In the genomic region with DNA sequence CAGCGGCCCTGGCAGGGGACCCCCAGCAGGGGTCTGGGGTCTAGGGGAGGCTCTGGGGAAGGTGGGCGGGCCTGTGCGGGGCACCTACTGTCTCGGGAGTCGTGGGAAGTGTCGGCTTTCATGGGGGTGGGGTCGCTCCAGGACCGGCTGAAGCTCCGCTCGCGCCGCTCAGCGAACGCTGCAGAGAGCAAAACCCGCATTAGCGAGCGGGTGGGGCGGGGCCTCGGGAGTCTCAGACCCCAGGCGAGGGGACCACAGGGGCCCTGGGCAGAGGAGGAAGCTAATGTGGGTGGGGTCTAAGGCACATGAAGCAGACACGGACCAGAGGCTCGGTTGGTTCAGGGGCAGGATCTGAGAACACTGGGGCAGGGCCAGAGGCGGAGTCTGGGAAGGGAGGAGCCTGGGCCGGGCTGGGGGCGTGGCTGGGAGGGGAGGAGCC, we compare ENCODE assay signal across 9 cellular contexts. TPM values are rescaled to one million over a fixed set of nuclear protein-coding genes. Genes with fewer than 3 reads are reported as not detected.
DNase-seq lines count a peak whose midpoint lies in the region; ATAC-seq and TF ChIP-seq lines count a peak whose summit lies in the region.
"Had no signal": no experiment of that assay in that cellular context is flagged by ENCODE, and none has a peak within 500 bp of the region (broad histone marks: within the 10 kb centered on the region; RNA-seq: fewer than 3 reads in every experiment).

No MANE protein-coding gene starts in this region.

- intact Hi-C loops in left ventricle myocardium superior (cut with micrococcal nuclease), result no loop called here

- H3K4me3 ChIP-seq in SK-N-MC (peak overlapping the region; percentile 75), adipocyte (ENCODE audit: low read length) (no peak overlapping the region), retinal pigment epithelial cell (ENCODE audit: low read length) (peak overlapping the region; percentile 36)

- no peaks in the 10 kb centered on the region for H3K27me3 ChIP-seq in adipocyte (replicated peaks; ENCODE audit: control insufficient read depth, insufficient read depth, low read length)

- H3K36me3 ChIP-seq in SK-N-MC (ENCODE audit: insufficient read depth, low read length), result no peaks in the 10 kb centered on the region; the same call in 1 of the 2 replicates
- H3K36me3 ChIP-seq in adipocyte (ENCODE audit: control insufficient read depth, insufficient read depth, low read length, severe bottlenecking), result peaks cover 29% of the 10 kb centered on the region

- H3K4me1 Mint-ChIP-seq in HFFc6 (ENCODE audit: low read depth), result no peaks in the 10 kb centered on the region

- no peak overlapping the region for H3K27ac ChIP-seq in SK-N-MC

- peaks cover 25% of the 10 kb centered on the region for H3K4me1 ChIP-seq in adipocyte (ENCODE audit: control insufficient read depth, insufficient read depth, low read length)

- TF ChIP-seq CTCF in HFFc6 (IDR thresholded peaks at IDR 0.05) (no peak), retinal pigment epithelial cell (conservative IDR thresholded peaks at IDR 0.05; ENCODE audit: low read depth, low read length) (no peak)

- H3K36me3 Mint-ChIP-seq in HFFc6 (ENCODE audit: low read depth), result no peaks in the 10 kb centered on the region

- no peaks in the 10 kb centered on the region for H3K9me3 ChIP-seq in SK-N-MC (ENCODE audit: low read depth, low read length)
- no peaks in the 10 kb centered on the region for H3K9me3 ChIP-seq in adipocyte (ENCODE audit: control insufficient read depth, low read length)

- H3K9ac ChIP-seq in SK-N-MC (ENCODE audit: insufficient read length) (no peak overlapping the region), adipocyte (ENCODE audit: low read length) (no peak overlapping the region)

- no peaks in the 10 kb centered on the region for H3K9me3 Mint-ChIP-seq in HFFc6

- no peak overlapping the region for H3K27ac Mint-ChIP-seq in HFFc6

- no peaks in the 10 kb centered on the region for H3K27me3 Mint-ChIP-seq in HFFc6 (ENCODE audit: insufficient read depth)

- ATAC-seq in left ventricle myocardium superior, result peak; percentile 64
- ATAC-seq in HG02884 (IDR thresholded peaks at IDR 0.05; ENCODE audit: unreplicated experiment), result no peak

- DNase-seq in CD1c-positive myeloid dendritic cell (ENCODE audit: extremely low spot score) (peak; percentile 83), HFFc6 (peak; percentile 27), SK-N-MC (ENCODE audit: low read depth, low spot score) (peak; percentile 37), adipocyte (ENCODE audit: low read depth) (peak; percentile 65), left ventricle myocardium superior (peak; percentile 75), retinal pigment epithelial cell (ENCODE audit: low read depth) (no peak), NCI-H2107 (lab: John Stamatoyannopoulos, UW) (no peak)

- no peak overlapping the region for H3K4me3 Mint-ChIP-seq in HFFc6

RNA-seq across cellular contexts. Expression of a gene that starts 5.5 kb away (rescaled TPM):
- total RNA-seq in HFFc6 (2021; fragmentation: NEBNext Ultra II Directional; extraction: Animal tissue kit (Norgen Biotek cat#: 25700)), result 10 to 100 TPM; 24.3 to 29.9 (median 26.4) TPM
- total RNA-seq in left ventricle myocardium superior, result 10.2 TPM

RNA-seq across cellular contexts. Expression of a gene that starts 12.5 kb away (rescaled TPM):
- not detected for total RNA-seq in HFFc6 (2021; fragmentation: NEBNext Ultra II Directional; extraction: Animal tissue kit (Norgen Biotek cat#: 25700))
- total RNA-seq in left ventricle myocardium superior, result not detected
- total RNA-seq: frontal cortex had no signal

RNA-seq across cellular contexts. Expression of a gene that starts 30.5 kb away (rescaled TPM):
- under 1 TPM in 5 of 6 experiments, not detected in 1; 0.09 to 0.36 (median 0.20) TPM for total RNA-seq in HFFc6 (2021; fragmentation: NEBNext Ultra II Directional; extraction: Animal tissue kit (Norgen Biotek cat#: 25700))
- 1.9 TPM for total RNA-seq in left ventricle myocardium superior

RNA-seq across cellular contexts. Expression of a gene that starts 30.7 kb away (rescaled TPM):
- total RNA-seq in HFFc6 (2021; fragmentation: NEBNext Ultra II Directional; extraction: Animal tissue kit (Norgen Biotek cat#: 25700)), result 10 to 100 TPM in 1 of 6 experiments, 1 to 10 TPM in 5; 6.4 to 10.6 (median 8.7) TPM
- total RNA-seq in left ventricle myocardium superior, result 8.3 TPM

Comparison
In these comparisons a context has a peak if more than half of its experiments do, and no peak if none do; other contexts are left out.
1. DNase-seq: peak in CD1c-positive myeloid dendritic cell (single experiment), HFFc6 (single experiment), SK-N-MC (single experiment), adipocyte (single experiment) and left ventricle myocardium superior (single experiment); none in retinal pigment epithelial cell (single experiment) and NCI-H2107 (single experiment).